Comparison of ENCODE assay signal across 9 cellular contexts in genomic region chr7:121126801-121127534, GRCh38.
DNase-seq lines count a peak whose midpoint lies in the region; ATAC-seq, FAIRE-seq and TF ChIP-seq lines count a peak whose summit lies in the region.
"Had no signal": no experiment of that assay in that cellular context is flagged by ENCODE, and none has a peak within 500 bp of the region (broad histone marks: within the 10 kb centered on the region; RNA-seq: fewer than 3 reads in every experiment).

No MANE protein-coding gene starts in this region.

- no TSS peak for BruUV-seq in GM12878 (replicated peaks; lab: Mats Ljungman, UMichigan)

- no peak overlapping the region for H3K9ac ChIP-seq in GM12878 (ENCODE audit: control insufficient read depth, insufficient read depth, low read length)

- 17% methylated on average over 3 of the region's 3 CpGs for WGBS in GM12878 (ENCODE audit: insufficient coverage, insufficient replicate concordance, low lambda C conversion rate, missing lambda C conversion rate)
- WGBS in pancreas, 2 donors: 25 to 27% methylated on average over 3 of the region's 3 CpGs
- WGBS in stomach, 5 donors: 53 to 60% (median 54%) methylated on average over 3 of the region's 3 CpGs

- intact Hi-C loops in GM12878 (cut with micrococcal nuclease; ENCODE audit: unreplicated experiment): loop anchor here (2.0 to 5.0 kb wide), 4 partner anchors 210 to 865 kb away; no protein-coding TSS in a partner anchor
- intact Hi-C loops in pancreas (cut with DNase I): loop anchor here in 1 of 3 donors (10.0 kb wide), 1 partner anchor 418 kb away; no protein-coding TSS in a partner anchor
- intact Hi-C loops in stomach (cut with DNase I; ENCODE audit: low total_unique reads): no loop called here

- SMC1A ChIA-PET in GM12878 (lab: Charles Lee; ENCODE audit: uncharacterized antibody, unreplicated experiment): interaction anchor here (1.1 to 1.6 kb wide), 3 partner anchors 211 to 868 kb away, joined by 3 to 5 read pairs (median 5); partner anchors contain the start of gene FAM3C

- no peaks in the 10 kb centered on the region for H4K20me1 ChIP-seq in GM12878 (ENCODE audit: control insufficient read depth, insufficient read depth)

- H3K36me3 ChIP-seq in GM12878 (ENCODE audit: control insufficient read depth in 2 of 2, insufficient read depth in 2 of 2, low read length in 1 of 2) (no peaks in the 10 kb centered on the region), pancreas (no peaks in the 10 kb centered on the region), stomach (peaks cover 0 to 8% (median 3%) of the 10 kb centered on the region in 4 donors)

- H3K9me3 ChIP-seq in GM12878 (replicated peaks; ENCODE audit: control insufficient read depth, insufficient read depth, low read length) (no peaks in the 10 kb centered on the region), pancreas (no peaks in the 10 kb centered on the region), stomach (no peaks in the 10 kb centered on the region)

- in situ Hi-C loops in GM12878 (cut with MboI): loop anchor here (25.0 kb wide), 1 partner anchor 860 kb away; no protein-coding TSS in a partner anchor

- no peaks in the 10 kb centered on the region for H3K4me1 ChIP-seq in GM12878 (ENCODE audit: control insufficient read depth, insufficient read depth, low read length)
- no peaks in the 10 kb centered on the region for H3K4me1 ChIP-seq in pancreas
- H3K4me1 ChIP-seq in stomach: no peaks in the 10 kb centered on the region

- no peak for TF ChIP-seq EP300 in GM12878 (IDR thresholded peaks at IDR 0.05; ENCODE audit: borderline replicate concordance in 1 of 2, control insufficient read depth in 1 of 2, low read depth in 2 of 2, low read length in 2 of 2)
- TF ChIP-seq EP300 in stomach (IDR thresholded peaks at IDR 0.05): no peak

- CTCF ChIA-PET in GM12878 (lab: Yijun Ruan, JAX): interaction anchor here (0.9 to 4.1 kb wide), 3 partner anchors 27 to 867 kb away, joined by 3 to 27 read pairs (median 4); no protein-coding TSS in a partner anchor

- no peaks in the 10 kb centered on the region for H3K79me2 ChIP-seq in GM12878 (ENCODE audit: control insufficient read depth, insufficient read depth, low read length)

- H3K27ac ChIP-seq in GM12878 (ENCODE audit: control insufficient read depth, insufficient read depth) (no peak overlapping the region), pancreas (no peak overlapping the region), stomach (no peak overlapping the region)

- RAD21 ChIA-PET in GM12878 (lab: Charles Lee; ENCODE audit: unreplicated experiment): interaction anchor here (1.5 to 1.6 kb wide), 2 partner anchors 10 to 868 kb away, joined by 4 to 8 read pairs; no protein-coding TSS in a partner anchor

- H3K4me3 ChIP-seq in GM12878 (no peak overlapping the region), pancreas (no peak overlapping the region), stomach (no peak overlapping the region)

- ATAC-seq in GM12878: no peak
- ATAC-seq in pancreas: peak in 1 of 4 donors; percentile 39
- no peak for ATAC-seq in HG02642 (IDR thresholded peaks at IDR 0.05; ENCODE audit: poor library complexity, unreplicated experiment)

- no peak for TF ChIP-seq POLR2A in GM12878 (IDR thresholded peaks at IDR 0.05; ENCODE audit: low read depth, low read length)
- no peak for TF ChIP-seq POLR2A in stomach (IDR thresholded peaks at IDR 0.05)
- no peak for TF ChIP-seq POLR2A in GM12891 (IDR thresholded peaks at IDR 0.05; ENCODE audit: low read depth, low read length)

- POLR2A ChIA-PET in GM12878 (lab: Charles Lee): no interaction called here

- H3K4me2 ChIP-seq in GM12878 (ENCODE audit: control insufficient read depth, insufficient read depth): no peak overlapping the region

- peak; percentile 54 for TF ChIP-seq RAD21 in GM12878 (IDR thresholded peaks at IDR 0.05; ENCODE audit: insufficient read depth, low read depth, low read length)

- DNase-seq in NCI-H2196 (lab: John Stamatoyannopoulos, UW; ENCODE audit: unreplicated experiment): peak; percentile 13
- no peak for DNase-seq in NCI-H2196 treated with DMSO at 0.1 percent for 48 hours (lab: John Stamatoyannopoulos, UW; ENCODE audit: unreplicated experiment)
- DNase-seq in NCI-H1105 (lab: John Stamatoyannopoulos, UW): peak; percentile 1
- DNase-seq in GM12878 (ENCODE audit: low read depth, low spot score): no peak
- DNase-seq in pancreas: no peak
- DNase-seq in stomach: no peak
- DNase-seq in GM12891 (ENCODE audit: insufficient read length, low spot score): no peak

- peak in 2 of 3 experiments; percentile 5 to 24; a peak in 1 of 6 replicates for TF ChIP-seq CTCF in GM12878 (IDR thresholded peaks at IDR 0.05 in 2 of 3, conservative IDR thresholded peaks at IDR 0.05 in 1 of 3; ENCODE audit: control insufficient read depth in 2 of 3, extremely low read depth in 1 of 3, insufficient read depth in 1 of 3, low read depth in 3 of 3, low read length in 3 of 3)
- peak in 2 of 4 donors; percentile 10 to 14 for TF ChIP-seq CTCF in pancreas (IDR thresholded peaks at IDR 0.05)
- no peak for TF ChIP-seq CTCF in stomach (IDR thresholded peaks at IDR 0.05)

- H2AFZ ChIP-seq in GM12878 (ENCODE audit: control insufficient read depth, low read depth, low read length): no peak overlapping the region

- H3K27me3 ChIP-seq in GM12878 (replicated peaks in 1 of 2; ENCODE audit: control insufficient read depth in 2 of 2, insufficient read depth in 2 of 2, low read length in 1 of 2) (no peaks in the 10 kb centered on the region), pancreas (no peaks in the 10 kb centered on the region), stomach (no peaks in the 10 kb centered on the region)

- FAIRE-seq in GM12878 (lab: Jason Lieb, UNC) (peak; percentile 54), pancreas (lab: Jason Lieb, UNC) (peak; percentile 83), GM12891 (lab: Jason Lieb, UNC) (no peak)
- FAIRE-seq: HTR-8/SVneo had no signal

TF ChIP-seq in GM12878, 131 proteins besides CTCF, POLR2A, EP300 and RAD21:
- TF ChIP-seq ZNF384 (IDR thresholded peaks at IDR 0.05; ENCODE audit: borderline replicate concordance, low read depth, low read length): peak; percentile 29; the same call in 1 of the 2 replicates
- TF ChIP-seq GATAD2B (conservative IDR thresholded peaks at IDR 0.05; ENCODE audit: low read depth): no peak
- peak; percentile 61; the same call in 1 of the 2 replicates for TF ChIP-seq SMC3 (IDR thresholded peaks at IDR 0.05; ENCODE audit: borderline replicate concordance, low read length)

TF ChIP-seq in GM12891, 5 proteins besides CTCF, POLR2A, EP300 and RAD21:
- TF ChIP-seq POU2F2 (IDR thresholded peaks at IDR 0.05; ENCODE audit: low read depth, low read length) (no peak), SPI1 (IDR thresholded peaks at IDR 0.05; ENCODE audit: low read depth, low read length) (no peak), POLR2AphosphoS5 (IDR thresholded peaks at IDR 0.05; ENCODE audit: low read depth, low read length) (no peak), TAF1 (IDR thresholded peaks at IDR 0.05; ENCODE audit: low read depth, low read length) (no peak), PAX5 (IDR thresholded peaks at IDR 0.05; ENCODE audit: insufficient read depth, low read length, severe bottlenecking) (no peak)

Comparison
In these comparisons a context has a peak if more than half of its experiments do, and no peak if none do; other contexts are left out.
1. DNase-seq: peak in NCI-H2196 (single experiment) and NCI-H1105 (single experiment); none in NCI-H2196 treated with DMSO at 0.1 percent for 48 hours (single experiment), GM12878 (single experiment), pancreas (0 of 6), stomach (single experiment) and GM12891 (single experiment).
2. CTCF ChIP-seq: peak in GM12878 (2 of 3); none in stomach (0 of 7).